In genomic region chr11:72042059-72042425, GRCh38 we compare ENCODE assay signal across 10 cellular contexts. TPM values are rescaled to one million over a fixed set of nuclear protein-coding genes. Genes with fewer than 3 reads are reported as not detected.
A peak's percentile ranks its signal among the peaks of the same experiment; 100 is the strongest.
DNase-seq lines count a peak whose midpoint lies in the region; ATAC-seq and TF ChIP-seq lines count a peak whose summit lies in the region.
"Had no signal": no experiment of that assay in that cellular context is flagged by ENCODE, and none has a peak within 500 bp of the region (broad histone marks: within the 10 kb centered on the region; RNA-seq: fewer than 3 reads in every experiment).

No MANE protein-coding gene starts in this region.

- no peaks in the 10 kb centered on the region for H3K27me3 Mint-ChIP-seq in mesothelial cell of epicardium (ENCODE audit: low read depth)
- no peaks in the 10 kb centered on the region for H3K27me3 Mint-ChIP-seq in activated T-cell treated with anti-CD3 and anti-CD28 coated beads, Interleukin-2, amount 50 U/mL, for 24 hours
- H3K27me3 Mint-ChIP-seq: activated naive CD8-positive, alpha-beta T cell treated with anti-CD3 and anti-CD28 coated beads for 36 hours had no signal

- peaks cover 4% of the 10 kb centered on the region for H3K4me1 Mint-ChIP-seq in mesothelial cell of epicardium
- peaks cover 32% of the 10 kb centered on the region for H3K4me1 Mint-ChIP-seq in activated T-cell treated with anti-CD3 and anti-CD28 coated beads, Interleukin-2, amount 50 U/mL, for 24 hours (ENCODE audit: low read depth)

- peaks cover 11% of the 10 kb centered on the region; the same call in 1 of the 2 replicates for H3K36me3 ChIP-seq in RWPE2 (ENCODE audit: low read depth)

- H3K27ac Mint-ChIP-seq in mesothelial cell of epicardium: no peak overlapping the region
- no peak overlapping the region for H3K27ac Mint-ChIP-seq in activated T-cell treated with anti-CD3 and anti-CD28 coated beads, Interleukin-2, amount 50 U/mL, for 24 hours
- H3K27ac Mint-ChIP-seq: activated naive CD8-positive, alpha-beta T cell treated with anti-CD3 and anti-CD28 coated beads for 36 hours; nephron had no signal

- no peak for TF ChIP-seq CTCF in GM12864 (IDR thresholded peaks at IDR 0.05; ENCODE audit: low read depth, low read length, missing control alignments)
- TF ChIP-seq CTCF in RWPE2 (IDR thresholded peaks at IDR 0.05; ENCODE audit: poor library complexity, severe bottlenecking): no peak
- TF ChIP-seq CTCF in fibroblast of villous mesenchyme (IDR thresholded peaks at IDR 0.05; ENCODE audit: insufficient read depth, low read depth, low read length): no peak
- no peak for TF ChIP-seq CTCF in mesothelial cell of epicardium (IDR thresholded peaks at IDR 0.05; ENCODE audit: unreplicated experiment)

- no peaks in the 10 kb centered on the region for H3K9me3 ChIP-seq in RWPE2 (ENCODE audit: severe bottlenecking)

- ATAC-seq in RWPE2 (ENCODE audit: low read depth) (no peak), HG03571 (IDR thresholded peaks at IDR 0.05; ENCODE audit: unreplicated experiment) (no peak)

- no peak overlapping the region for H3K4me3 Mint-ChIP-seq in mesothelial cell of epicardium
- no peak overlapping the region for H3K4me3 Mint-ChIP-seq in activated T-cell treated with anti-CD3 and anti-CD28 coated beads, Interleukin-2, amount 50 U/mL, for 24 hours
- H3K4me3 Mint-ChIP-seq: activated naive CD8-positive, alpha-beta T cell treated with anti-CD3 and anti-CD28 coated beads for 36 hours had no signal

- peak overlapping the region; percentile 84 for H3K27ac ChIP-seq in RWPE2 (ENCODE audit: poor library complexity, severe bottlenecking)

- no peaks in the 10 kb centered on the region for H3K27me3 ChIP-seq in RWPE2 (ENCODE audit: insufficient read depth, poor library complexity, severe bottlenecking)

- H3K4me3 ChIP-seq in GM12864 (ENCODE audit: low read depth, low read length) (peak overlapping the region; percentile 72), RWPE2 (ENCODE audit: severe bottlenecking) (peak overlapping the region; percentile 52), fibroblast of villous mesenchyme (ENCODE audit: low read depth, low read length) (peak overlapping the region; percentile 69), skeletal muscle cell (ENCODE audit: low read depth, low read length) (peak overlapping the region; percentile 66)

- no peak for DNase-seq in GM12864 (ENCODE audit: low read depth)
- no peak for DNase-seq in RWPE2 (ENCODE audit: low spot score)
- no peak for DNase-seq in fibroblast of villous mesenchyme (ENCODE audit: low read depth)
- no peak for DNase-seq in skeletal muscle cell (ENCODE audit: low read depth)
- no peak for DNase-seq in mesothelial cell of epicardium (ENCODE audit: low spot score in 2 of 2, unreplicated experiment in 2 of 2)
- no peak for DNase-seq in activated T-cell treated with anti-CD3 and anti-CD28 coated beads, Interleukin-2, amount 50 U/mL, for 24 hours
- DNase-seq in stimulated activated naive CD4-positive, alpha-beta T cell (lab: John Stamatoyannopoulos, UW): no peak

- H3K36me3 Mint-ChIP-seq in mesothelial cell of epicardium: no peaks in the 10 kb centered on the region
- H3K36me3 Mint-ChIP-seq in activated T-cell treated with anti-CD3 and anti-CD28 coated beads, Interleukin-2, amount 50 U/mL, for 24 hours (ENCODE audit: low read depth): peaks cover 23% of the 10 kb centered on the region

- peaks cover 38% of the 10 kb centered on the region for H3K4me1 ChIP-seq in RWPE2 (ENCODE audit: insufficient read depth, poor library complexity, severe bottlenecking)

- H3K9me3 Mint-ChIP-seq in mesothelial cell of epicardium: no peaks in the 10 kb centered on the region
- H3K9me3 Mint-ChIP-seq in activated T-cell treated with anti-CD3 and anti-CD28 coated beads, Interleukin-2, amount 50 U/mL, for 24 hours: no peaks in the 10 kb centered on the region
- H3K9me3 Mint-ChIP-seq: activated naive CD8-positive, alpha-beta T cell treated with anti-CD3 and anti-CD28 coated beads for 36 hours; nephron had no signal

RNA-seq across cellular contexts. Expression of gene NUMA1, which starts 38.3 kb away (rescaled TPM):
- 158 and 169 TPM in 2 replicates for total RNA-seq in fibroblast of villous mesenchyme
- 317 to 334 TPM (median 327 TPM) in 3 replicates for total RNA-seq in mesothelial cell of epicardium

RNA-seq across cellular contexts. Expression of gene LRRC51, which starts 38.6 kb away (rescaled TPM):
- 4.3 and 5.5 TPM in 2 replicates for total RNA-seq in fibroblast of villous mesenchyme
- total RNA-seq in mesothelial cell of epicardium: 3.0 to 5.2 TPM (median 4.3 TPM) in 3 replicates

RNA-seq across cellular contexts. Expression of gene IL18BP, which starts 43.3 kb away (rescaled TPM):
- total RNA-seq in fibroblast of villous mesenchyme (2.6 and 4.2 TPM in 2 replicates), mesothelial cell of epicardium (18.4 to 20.9 TPM (median 18.6 TPM) in 3 replicates)
